10 cellular contexts compared by ENCODE assay signal in the genomic region with DNA sequence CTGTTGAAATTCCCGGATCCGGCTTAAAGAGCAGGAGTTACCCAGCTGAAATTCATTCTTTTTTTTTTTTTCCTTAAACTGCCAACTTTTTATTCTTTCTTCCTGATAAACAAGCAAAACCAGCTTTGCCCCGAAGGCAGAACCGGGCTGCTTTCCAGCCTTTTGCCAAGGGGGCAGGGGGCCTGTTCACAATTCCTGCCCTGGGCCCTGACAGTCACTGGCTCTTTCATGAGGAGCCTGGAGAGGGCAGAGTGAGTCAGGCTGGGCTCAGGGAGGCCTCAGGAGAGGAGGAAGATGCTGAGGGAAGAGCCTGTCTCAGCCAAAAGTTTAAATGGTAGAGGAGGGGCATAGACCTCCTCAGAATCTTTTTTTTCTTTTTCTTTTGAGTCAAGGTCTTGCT. TPM values are rescaled to one million over a fixed set of nuclear protein-coding genes. Genes with fewer than 3 reads are reported as not detected.
DNase-seq lines count a peak whose midpoint lies in the region; ATAC-seq, FAIRE-seq and TF ChIP-seq lines count a peak whose summit lies in the region.
"Had no signal": no experiment of that assay in that cellular context is flagged by ENCODE, and none has a peak within 500 bp of the region (broad histone marks: within the 10 kb centered on the region; RNA-seq: fewer than 3 reads in every experiment).

No MANE protein-coding gene starts in this region.

- H3K9me3 ChIP-seq in cardiac muscle cell (ENCODE audit: low read depth) = no peaks in the 10 kb centered on the region
- H3K9me3 ChIP-seq in keratinocyte (ENCODE audit: control insufficient read depth, low read depth, low read length) = no peaks in the 10 kb centered on the region
- H3K9me3 ChIP-seq in upper lobe of right lung = no peaks in the 10 kb centered on the region

- peaks cover 11% of the 10 kb centered on the region for H3K9me3 Mint-ChIP-seq in activated T-helper 1 cell treated with anti-CD3 and anti-CD28 coated beads, Interleukin-12 subunit alpha, Interleukin-12 subunit beta, Interleukin-2, Interleukin-4 antibody, amounts not matched to agents 30 ng/mL and 10 ng/mL and 1 ng/mL, durations not matched to agents 14 hours and 24 hours and 36 hours

- peaks cover 25% of the 10 kb centered on the region for H3K36me3 Mint-ChIP-seq in activated T-helper 1 cell treated with anti-CD3 and anti-CD28 coated beads, Interleukin-12 subunit alpha, Interleukin-12 subunit beta, Interleukin-2, Interleukin-4 antibody, amounts not matched to agents 30 ng/mL and 10 ng/mL and 1 ng/mL, durations not matched to agents 14 hours and 24 hours and 36 hours (ENCODE audit: low read depth)

- H3K27ac ChIP-seq in cardiac muscle cell (no peak overlapping the region), keratinocyte (ENCODE audit: control insufficient read depth, insufficient read depth, low read length) (no peak overlapping the region), upper lobe of right lung (no peak overlapping the region)

- peaks cover 30% of the 10 kb centered on the region for H3K27me3 ChIP-seq in cardiac muscle cell
- H3K27me3 ChIP-seq in keratinocyte (ENCODE audit: control insufficient read depth, extremely low read depth, insufficient read depth, low read length) = peaks cover 18% of the 10 kb centered on the region
- H3K27me3 ChIP-seq in upper lobe of right lung = no peaks in the 10 kb centered on the region

- no peaks in the 10 kb centered on the region for H3K79me2 ChIP-seq in keratinocyte (ENCODE audit: control insufficient read depth, insufficient read depth, low read length)

- peak overlapping the region; percentile 92 for H3K27ac Mint-ChIP-seq in activated T-helper 1 cell treated with anti-CD3 and anti-CD28 coated beads, Interleukin-12 subunit alpha, Interleukin-12 subunit beta, Interleukin-2, Interleukin-4 antibody, amounts not matched to agents 30 ng/mL and 10 ng/mL and 1 ng/mL, durations not matched to agents 14 hours and 24 hours and 36 hours

- no peak for ATAC-seq in upper lobe of right lung
- no peak for ATAC-seq in HG03354 (IDR thresholded peaks at IDR 0.05; ENCODE audit: poor library complexity, severe bottlenecking, unreplicated experiment)
- no peak for ATAC-seq in GM19324 (IDR thresholded peaks at IDR 0.05; ENCODE audit: low FRiP score, unreplicated experiment)

- no peak overlapping the region for H2AFZ ChIP-seq in keratinocyte (ENCODE audit: control insufficient read depth, low read length)

- H3K36me3 ChIP-seq in cardiac muscle cell (no peaks in the 10 kb centered on the region), keratinocyte (ENCODE audit: control insufficient read depth in 2 of 2, extremely low read depth in 1 of 2, insufficient read depth in 2 of 2, low read length in 2 of 2) (no peaks in the 10 kb centered on the region), upper lobe of right lung (no peaks in the 10 kb centered on the region)

- H3K9ac ChIP-seq in keratinocyte (ENCODE audit: control insufficient read depth, extremely low read depth, insufficient read depth, low read length) = no peak overlapping the region

- TF ChIP-seq CTCF in cardiac muscle cell (IDR thresholded peaks at IDR 0.05; ENCODE audit: low read depth, low read length) (peak; percentile 48), keratinocyte (optimal IDR thresholded peaks at IDR 0.05 in 1 of 3, IDR thresholded peaks at IDR 0.05 in 1 of 3, conservative IDR thresholded peaks at IDR 0.05 in 1 of 3; ENCODE audit: extremely low read depth in 1 of 3, insufficient read depth in 2 of 3, low read length in 3 of 3) (peak; percentile 31 to 49 (median 36)), upper lobe of right lung (IDR thresholded peaks at IDR 0.05) (peak; percentile 24)

- no peak overlapping the region for H3K4me3 Mint-ChIP-seq in activated T-helper 1 cell treated with anti-CD3 and anti-CD28 coated beads, Interleukin-12 subunit alpha, Interleukin-12 subunit beta, Interleukin-2, Interleukin-4 antibody, amounts not matched to agents 30 ng/mL and 10 ng/mL and 1 ng/mL, durations not matched to agents 14 hours and 24 hours and 36 hours

- H4K20me1 ChIP-seq in keratinocyte (ENCODE audit: control insufficient read depth, extremely low read depth, insufficient read depth, low read length) = no peaks in the 10 kb centered on the region

- no peak overlapping the region for H3K4me2 ChIP-seq in keratinocyte (ENCODE audit: control insufficient read depth, extremely low read depth, insufficient read depth, low read depth, low read length)

- H3K9me1 ChIP-seq in keratinocyte (ENCODE audit: control insufficient read depth, extremely low read depth, insufficient read depth, low read length) = no peaks in the 10 kb centered on the region

- FAIRE-seq in keratinocyte (lab: Jason Lieb, UNC) = no peak
- FAIRE-seq: islet of Langerhans had no signal

- H3K4me1 ChIP-seq in cardiac muscle cell (ENCODE audit: low read depth) (no peaks in the 10 kb centered on the region), keratinocyte (ENCODE audit: control insufficient read depth, extremely low read depth, insufficient read depth, low read length) (no peaks in the 10 kb centered on the region), upper lobe of right lung (peaks cover 66% of the 10 kb centered on the region)

- H3K4me1 Mint-ChIP-seq in activated T-helper 1 cell treated with anti-CD3 and anti-CD28 coated beads, Interleukin-12 subunit alpha, Interleukin-12 subunit beta, Interleukin-2, Interleukin-4 antibody, amounts not matched to agents 30 ng/mL and 10 ng/mL and 1 ng/mL, durations not matched to agents 14 hours and 24 hours and 36 hours (ENCODE audit: low read depth) = peaks cover 93% of the 10 kb centered on the region

- peak; percentile 30 to 44 for DNase-seq in cardiac muscle cell (ENCODE audit: low read depth in 1 of 2, low spot score in 1 of 2)
- DNase-seq in cardiac septum (ENCODE audit: low spot score) = no peak
- DNase-seq in activated T-helper 1 cell treated with anti-CD3 and anti-CD28 coated beads, Interleukin-12 subunit alpha, Interleukin-12 subunit beta, Interleukin-2, Interleukin-4 antibody, amounts not matched to agents 30 ng/mL and 10 ng/mL and 1 ng/mL, durations not matched to agents 14 hours and 24 hours and 36 hours (ENCODE audit: low spot score) = no peak
- no peak for DNase-seq in keratinocyte (ENCODE audit: low read depth, low spot score)
- DNase-seq in upper lobe of right lung = no peak
- DNase-seq in stimulated activated CD4-positive, alpha-beta T cell treated with anti-CD3 and anti-CD28 coated beads, Interleukin-1b, Interleukin-23, amount 100 ng/mL, for 48 hours = no peak
- DNase-seq: NCI-H446 had no signal

- H3K27me3 Mint-ChIP-seq in activated T-helper 1 cell treated with anti-CD3 and anti-CD28 coated beads, Interleukin-12 subunit alpha, Interleukin-12 subunit beta, Interleukin-2, Interleukin-4 antibody, amounts not matched to agents 30 ng/mL and 10 ng/mL and 1 ng/mL, durations not matched to agents 14 hours and 24 hours and 36 hours (ENCODE audit: insufficient read depth) = no peaks in the 10 kb centered on the region

- dilution Hi-C loops in keratinocyte (cut with MboI; ENCODE audit: extremely low pct_ligation_motif_present, low sequenced_read_pairs) = loop anchor here (10.0 kb wide), 1 partner anchor 54 kb away; the partner anchor contains the start of gene CLTA

- H3K4me3 ChIP-seq in cardiac muscle cell (no peak overlapping the region), keratinocyte (ENCODE audit: control insufficient read depth in 2 of 3, extremely low read depth in 1 of 3, insufficient read depth in 2 of 3, low read depth in 1 of 3, low read length in 3 of 3) (no peak overlapping the region), upper lobe of right lung (no peak overlapping the region)

- intact Hi-C loops in cardiac septum (cut with DNase I) = no loop called here
- intact Hi-C loops in activated T-helper 1 cell treated with anti-CD3 and anti-CD28 coated beads, Interleukin-12 subunit alpha, Interleukin-12 subunit beta, Interleukin-2, Interleukin-4 antibody, amounts not matched to agents 30 ng/mL and 10 ng/mL and 1 ng/mL, durations not matched to agents 14 hours and 24 hours and 36 hours (cut with micrococcal nuclease) = no loop called here
- intact Hi-C loops in upper lobe of right lung (cut with DNase I) = no loop called here

RNA-seq across cellular contexts. Expression of gene GLIPR2, which starts 4.8 kb away (rescaled TPM):
- total RNA-seq in cardiac muscle cell (3.2 and 8.6 TPM in 2 replicates), cardiac septum (6.6 TPM), upper lobe of right lung (64.9 TPM)
- polyA plus RNA-seq in cardiac muscle cell (9.2 and 15.1 TPM in 2 replicates), keratinocyte (3.7 to 6.1 TPM (median 4.1 TPM) in 3 replicates)
- 26.3 and 27.5 TPM in 2 replicates for total RNA-seq in activated T-helper 1 cell treated with anti-CD3 and anti-CD28 coated beads, Interleukin-12 subunit alpha, Interleukin-12 subunit beta, Interleukin-2, Interleukin-4 antibody, amounts not matched to agents 30 ng/mL and 10 ng/mL and 1 ng/mL, durations not matched to agents 14 hours and 24 hours and 36 hours
- 0.36 TPM for polyA plus RNA-seq in keratinocyte (2011; ENCODE audit: low read depth)
- 4.2 and 4.7 TPM in 2 replicates for polyA plus RNA-seq in keratinocyte (2011; cell fraction: cytosol; rRNA removed)
- 3.5 and 3.6 TPM in 2 replicates for polyA plus RNA-seq in keratinocyte (2011; cell fraction: nucleus; rRNA removed)
- 0.89 and 2.8 TPM in 2 replicates for polyA plus RNA-seq in keratinocyte (2012; ENCODE audit: low replicate concordance)
- polyA minus RNA-seq in keratinocyte = 2.7 TPM in 2 of 3 replicates, not detected in the other
- 3.3 TPM for polyA minus RNA-seq in keratinocyte (2011; cell fraction: cytosol; rRNA and poly(A)+ RNA removed)
- polyA minus RNA-seq in keratinocyte (2011; cell fraction: nucleus; rRNA and poly(A)+ RNA removed) = 0.70 and 0.95 TPM in 2 replicates

RNA-seq across cellular contexts. Expression of gene CCIN, which starts 27.9 kb away (rescaled TPM):
- total RNA-seq in cardiac muscle cell (0.39 TPM in 1 of 2 replicates, not detected in the other), cardiac septum (0.16 TPM), upper lobe of right lung (not detected)
- polyA plus RNA-seq in cardiac muscle cell (not detected in 2 replicates), keratinocyte (0.10 TPM in 1 of 3 replicates, not detected in the others)
- total RNA-seq in activated T-helper 1 cell treated with anti-CD3 and anti-CD28 coated beads, Interleukin-12 subunit alpha, Interleukin-12 subunit beta, Interleukin-2, Interleukin-4 antibody, amounts not matched to agents 30 ng/mL and 10 ng/mL and 1 ng/mL, durations not matched to agents 14 hours and 24 hours and 36 hours = not detected in 2 replicates
- polyA plus RNA-seq in keratinocyte (2011; ENCODE audit: low read depth) = not detected
- polyA plus RNA-seq in keratinocyte (2011; cell fraction: cytosol; rRNA removed) = 0.04 and 0.05 TPM in 2 replicates
- 0.17 and 0.25 TPM in 2 replicates for polyA plus RNA-seq in keratinocyte (2011; cell fraction: nucleus; rRNA removed)
- 0.06 TPM in 1 of 2 replicates, not detected in the other for polyA plus RNA-seq in keratinocyte (2012; ENCODE audit: low replicate concordance)
- polyA minus RNA-seq in keratinocyte = 0.16 TPM in 1 of 3 replicates, not detected in the others
- polyA minus RNA-seq in keratinocyte (2011; cell fraction: cytosol; rRNA and poly(A)+ RNA removed) = not detected
- not detected in 2 replicates for polyA minus RNA-seq in keratinocyte (2011; cell fraction: nucleus; rRNA and poly(A)+ RNA removed)

RNA-seq across cellular contexts. Expression of gene CLTA, which starts 49.4 kb away (rescaled TPM):
- 236 TPM in 2 replicates for total RNA-seq in cardiac muscle cell
- 118 and 147 TPM in 2 replicates for polyA plus RNA-seq in cardiac muscle cell
- total RNA-seq in cardiac septum = 58.3 TPM
- total RNA-seq in activated T-helper 1 cell treated with anti-CD3 and anti-CD28 coated beads, Interleukin-12 subunit alpha, Interleukin-12 subunit beta, Interleukin-2, Interleukin-4 antibody, amounts not matched to agents 30 ng/mL and 10 ng/mL and 1 ng/mL, durations not matched to agents 14 hours and 24 hours and 36 hours = 175 and 182 TPM in 2 replicates
- 231 to 325 TPM (median 290 TPM) in 3 replicates for polyA plus RNA-seq in keratinocyte
- polyA plus RNA-seq in keratinocyte (2011; ENCODE audit: low read depth) = 477 TPM
- 319 and 330 TPM in 2 replicates for polyA plus RNA-seq in keratinocyte (2011; cell fraction: cytosol; rRNA removed)
- 135 and 169 TPM in 2 replicates for polyA plus RNA-seq in keratinocyte (2011; cell fraction: nucleus; rRNA removed)
- polyA plus RNA-seq in keratinocyte (2012; ENCODE audit: low replicate concordance) = 204 and 273 TPM in 2 replicates
- 80.4 to 100 TPM (median 94.7 TPM) in 3 replicates for polyA minus RNA-seq in keratinocyte
- 128 TPM for polyA minus RNA-seq in keratinocyte (2011; cell fraction: cytosol; rRNA and poly(A)+ RNA removed)
- polyA minus RNA-seq in keratinocyte (2011; cell fraction: nucleus; rRNA and poly(A)+ RNA removed) = 34.9 and 42.8 TPM in 2 replicates
- total RNA-seq in upper lobe of right lung = 163 TPM

Comparison
In these comparisons a context has a peak if more than half of its experiments do, and no peak if none do; other contexts are left out.
1. DNase-seq: peak in cardiac muscle cell (2 of 2); none in cardiac septum (single experiment), activated T-helper 1 cell treated with anti-CD3 and anti-CD28 coated beads, Interleukin-12 subunit alpha, Interleukin-12 subunit beta, Interleukin-2, Interleukin-4 antibody, amounts not matched to agents 30 ng/mL and 10 ng/mL and 1 ng/mL, durations not matched to agents 14 hours and 24 hours and 36 hours (single experiment), keratinocyte (single experiment), upper lobe of right lung (single experiment) and stimulated activated CD4-positive, alpha-beta T cell treated with anti-CD3 and anti-CD28 coated beads, Interleukin-1b, Interleukin-23, amount 100 ng/mL, for 48 hours (single experiment).
2. Peak in every context shown above with its lines, with median percentiles within 50 percentile points of each other: CTCF ChIP-seq.